In genomic region chr1:205916541-205916940, GRCh38 we compare ENCODE assay signal across 20 cellular contexts. TPM values are rescaled to one million over a fixed set of nuclear protein-coding genes. Genes with fewer than 3 reads are reported as not detected.
DNase-seq lines count a peak whose midpoint lies in the region; FAIRE-seq and TF ChIP-seq lines count a peak whose summit lies in the region.
"Had no signal": no experiment of that assay in that cellular context is flagged by ENCODE, and none has a peak within 500 bp of the region (broad histone marks: within the 10 kb centered on the region; RNA-seq: fewer than 3 reads in every experiment).

No MANE protein-coding gene starts in this region.

- TF ChIP-seq CTCF in astrocyte (IDR thresholded peaks at IDR 0.05; ENCODE audit: insufficient read depth, low read depth, low read length) (no peak), lower leg skin (IDR thresholded peaks at IDR 0.05) (no peak)

- H3K4me1 ChIP-seq in astrocyte (ENCODE audit: insufficient read depth, low read length) = peaks cover 15% of the 10 kb centered on the region

- no peaks in the 10 kb centered on the region for H3K36me3 ChIP-seq in astrocyte (ENCODE audit: insufficient read depth, low read length)
- H3K36me3 ChIP-seq: neutrophil, sigmoid colon had no signal

- H3K4me3 ChIP-seq in astrocyte (ENCODE audit: insufficient read depth, low read depth, low read length) (no peak overlapping the region), lower leg skin (ENCODE audit: low read depth, poor library complexity, severe bottlenecking) (no peak overlapping the region)
- H3K4me3 ChIP-seq: dorsolateral prefrontal cortex, hepatocyte, sigmoid colon had no signal

- no peak overlapping the region for H3K27ac Mint-ChIP-seq in astrocyte (ENCODE audit: unreplicated experiment)
- H3K27ac Mint-ChIP-seq: activated naive CD4-positive, alpha-beta T cell treated with anti-CD3 and anti-CD28 coated beads, Interleukin-2, amount 10 ng/mL, durations not matched to agents 7 days and 5 days had no signal

- no peaks in the 10 kb centered on the region for H4K20me1 ChIP-seq in astrocyte (ENCODE audit: insufficient read depth, low read length)

- no peak for FAIRE-seq in astrocyte (lab: Jason Lieb, UNC)
- FAIRE-seq: GM12891 had no signal

- H3K4me2 ChIP-seq in astrocyte (ENCODE audit: low read length) = no peak overlapping the region
- H3K4me2 ChIP-seq: hepatocyte had no signal

- peaks cover 10% of the 10 kb centered on the region for H3K27me3 ChIP-seq in astrocyte (ENCODE audit: insufficient read depth, low read length)
- H3K27me3 ChIP-seq: dorsolateral prefrontal cortex, hepatocyte, sigmoid colon had no signal

- no peaks in the 10 kb centered on the region for H3K36me3 Mint-ChIP-seq in astrocyte (ENCODE audit: low read depth, unreplicated experiment)
- H3K36me3 Mint-ChIP-seq: activated naive CD4-positive, alpha-beta T cell treated with anti-CD3 and anti-CD28 coated beads, Interleukin-2, amount 10 ng/mL, durations not matched to agents 7 days and 5 days had no signal

- DNase-seq in A172 (ENCODE audit: low spot score) = peak; percentile 66
- DNase-seq in ELR (ENCODE audit: low read depth) = peak; percentile 53
- peak; percentile 36 for DNase-seq in astrocyte (ENCODE audit: low read depth)
- peak; percentile 31 for DNase-seq in iris pigment epithelial cell (ENCODE audit: low read depth)
- DNase-seq in NAMALWA (ENCODE audit: low spot score) = no peak
- DNase-seq in inferior parietal cortex (ENCODE audit: extremely low spot score) = no peak
- no peak for DNase-seq in stimulated activated CD4-positive, alpha-beta T cell treated with anti-CD3 and anti-CD28 coated beads, Interleukin-2, amount 100 ng/mL, for 48 hours
- no peak for DNase-seq in lower leg skin (ENCODE audit: low spot score in 2 of 2)
- DNase-seq: activated CD4-positive, alpha-beta T cell treated with anti-CD3 and anti-CD28 coated beads for 48 hours; activated naive CD4-positive, alpha-beta T cell treated with anti-CD3 and anti-CD28 coated beads, Interleukin-2, amount 10 ng/mL, durations not matched to agents 7 days and 5 days; activated T-cell treated with anti-CD3 and anti-CD28 coated beads for 4 hours; dorsolateral prefrontal cortex; NCI-H1048; NCI-H748 treated with DMSO at 0.1 percent for 48 hours; substantia nigra had no signal

- 79 to 82% methylated on average over 7 of the region's 7 CpGs for WGBS in lower leg skin, 2 donors

- H3K27me3 Mint-ChIP-seq in astrocyte (ENCODE audit: low read depth, unreplicated experiment) = peaks cover 21% of the 10 kb centered on the region

- peaks cover 5% of the 10 kb centered on the region for H3K9me3 Mint-ChIP-seq in astrocyte (ENCODE audit: unreplicated experiment)
- H3K9me3 Mint-ChIP-seq: activated naive CD4-positive, alpha-beta T cell treated with anti-CD3 and anti-CD28 coated beads, Interleukin-2, amount 10 ng/mL, durations not matched to agents 7 days and 5 days had no signal

- no peak for TF ChIP-seq POLR2A in lower leg skin (IDR thresholded peaks at IDR 0.05)

- H3K27ac ChIP-seq in astrocyte (ENCODE audit: low read depth, low read length) = no peak overlapping the region
- H3K27ac ChIP-seq: dorsolateral prefrontal cortex, hepatocyte, neutrophil, sigmoid colon had no signal

- no peak overlapping the region for H3K4me3 Mint-ChIP-seq in astrocyte (ENCODE audit: unreplicated experiment)
- H3K4me3 Mint-ChIP-seq: activated naive CD4-positive, alpha-beta T cell treated with anti-CD3 and anti-CD28 coated beads, Interleukin-2, amount 10 ng/mL, durations not matched to agents 7 days and 5 days had no signal

- no peaks in the 10 kb centered on the region for H3K9me3 ChIP-seq in astrocyte (ENCODE audit: insufficient read depth, low read depth, low read length)
- H3K9me3 ChIP-seq: neutrophil, sigmoid colon had no signal

- H3K4me1 Mint-ChIP-seq in astrocyte (ENCODE audit: low read depth, unreplicated experiment) = peaks cover 10% of the 10 kb centered on the region
- H3K4me1 Mint-ChIP-seq: activated naive CD4-positive, alpha-beta T cell treated with anti-CD3 and anti-CD28 coated beads, Interleukin-2, amount 10 ng/mL, durations not matched to agents 7 days and 5 days had no signal

- no peak overlapping the region for H3K9ac ChIP-seq in astrocyte (ENCODE audit: low read length)

- H3K79me2 ChIP-seq in astrocyte (ENCODE audit: insufficient read depth, low read length) = no peaks in the 10 kb centered on the region
- H3K79me2 ChIP-seq: hepatocyte had no signal

- H2AFZ ChIP-seq in astrocyte (ENCODE audit: low read depth, low read length) = no peak overlapping the region
- H2AFZ ChIP-seq: hepatocyte had no signal

- intact Hi-C loops in lower leg skin (cut with DNase I; ENCODE audit: low total_unique reads) = no loop called here

RNA-seq across cellular contexts. Expression of gene SLC26A9, which starts 26.7 kb away (rescaled TPM):
- 0.05 TPM in 1 of 2 replicates, not detected in the other for total RNA-seq in A172 (2014; rRNA removed; shearing (Covaris generic))
- total RNA-seq in astrocyte (not detected in 2 replicates), lower leg skin (10 to 100 TPM in 1 of 4 donors, 1 to 10 TPM in 3; 2.7 to 14.8 (median 5.4) TPM)
- total RNA-seq: G401, sigmoid colon had no signal

Comparison
In these comparisons a context has a peak if more than half of its experiments do, and no peak if none do; other contexts are left out.
1. DNase-seq: peak in A172 (single experiment), ELR (single experiment), astrocyte (single experiment) and iris pigment epithelial cell (single experiment); none in NAMALWA (single experiment), inferior parietal cortex (single experiment), stimulated activated CD4-positive, alpha-beta T cell treated with anti-CD3 and anti-CD28 coated beads, Interleukin-2, amount 100 ng/mL, for 48 hours (0 of 2) and lower leg skin (0 of 2).